Comparison of ENCODE assay signal across 27 cellular contexts in the genomic region with DNA sequence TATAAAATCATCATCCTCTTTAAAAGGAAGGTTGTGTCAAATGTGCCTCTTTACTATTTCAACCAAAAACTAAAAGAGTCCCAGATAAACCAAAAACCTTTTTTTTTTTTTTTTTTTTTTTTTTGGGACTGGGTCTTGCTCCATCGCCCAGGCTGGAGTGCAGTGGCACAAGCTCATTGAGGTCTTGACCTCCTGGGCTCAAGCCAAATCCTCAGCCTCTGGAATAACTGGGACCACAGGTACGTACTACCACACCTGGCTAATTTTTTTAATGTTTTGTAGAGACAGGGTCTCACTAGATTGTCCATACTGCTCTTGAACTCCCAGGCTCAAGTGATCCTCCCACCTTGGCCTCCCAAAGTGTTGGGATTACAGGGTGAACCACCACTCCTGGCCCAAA. TPM values are rescaled to one million over a fixed set of nuclear protein-coding genes. Genes with fewer than 3 reads are reported as not detected.
A peak's percentile ranks its signal among the peaks of the same experiment; 100 is the strongest.
DNase-seq lines count a peak whose midpoint lies in the region; ATAC-seq, FAIRE-seq and TF ChIP-seq lines count a peak whose summit lies in the region.
"Had no signal": no experiment of that assay in that cellular context is flagged by ENCODE, and none has a peak within 500 bp of the region (broad histone marks: within the 10 kb centered on the region; RNA-seq: fewer than 3 reads in every experiment).

No MANE protein-coding gene starts in this region.

- H3K9ac ChIP-seq in HepG2 (ENCODE audit: insufficient read depth, low read depth, low read length), result no peak overlapping the region

- FAIRE-seq in HepG2 (lab: Jason Lieb, UNC), result no peak
- FAIRE-seq: colon, G401.6, kidney had no signal

- H3K4me1 ChIP-seq in left ventricle myocardium inferior (peaks cover 78% of the 10 kb centered on the region), neutrophil (ENCODE audit: control insufficient read depth in 1 of 2, insufficient read depth in 1 of 2, low read depth in 1 of 2, low read length in 1 of 2) (peaks cover 0 to 13% of the 10 kb centered on the region in 2 experiments), tibial artery (peaks cover 0 to 50% (median 15%) of the 10 kb centered on the region in 4 donors), HepG2 (ENCODE audit: insufficient read depth, low read length) (no peaks in the 10 kb centered on the region)

- TF ChIP-seq EP300 in HepG2 (IDR thresholded peaks at IDR 0.05; ENCODE audit: low read depth in 2 of 2, low read length in 2 of 2), result no peak
- no peak for TF ChIP-seq EP300 in HepG2 (CRISPR knock-in tag; IDR thresholded peaks at IDR 0.05; ENCODE audit: borderline replicate concordance)

- no peak overlapping the region for H2AFZ ChIP-seq in HepG2 (ENCODE audit: low read length)
- H2AFZ ChIP-seq: GM23338, PC-9 had no signal

- TF ChIP-seq RAD21 in HepG2 (CRISPR knock-in tag; IDR thresholded peaks at IDR 0.05), result no peak

- no peaks in the 10 kb centered on the region for H3K9me3 Mint-ChIP-seq in dendritic cell treated with granulocyte-macrophage colony-stimulating factor and Interleukin-4, amounts not matched to agents 40 ng/mL and 50 ng/mL, for 4 days
- H3K9me3 Mint-ChIP-seq: activated CD4-positive, alpha-beta memory T cell treated with anti-CD3 and anti-CD28 coated beads for 36 hours; GM23338; stimulated activated naive CD8-positive, alpha-beta T cell treated with anti-CD3 and anti-CD28 coated beads, Interleukin-15, amount 100 ng/mL, for 72 hours had no signal

- no peaks in the 10 kb centered on the region for H3K79me2 ChIP-seq in HepG2 (ENCODE audit: insufficient read depth, low read length)

- H3K27me3 Mint-ChIP-seq in dendritic cell treated with granulocyte-macrophage colony-stimulating factor and Interleukin-4, amounts not matched to agents 40 ng/mL and 50 ng/mL, for 4 days, result no peaks in the 10 kb centered on the region
- H3K27me3 Mint-ChIP-seq: activated CD4-positive, alpha-beta memory T cell treated with anti-CD3 and anti-CD28 coated beads for 36 hours; stimulated activated naive CD8-positive, alpha-beta T cell treated with anti-CD3 and anti-CD28 coated beads, Interleukin-15, amount 100 ng/mL, for 72 hours had no signal

- H3K4me3 ChIP-seq in left ventricle myocardium inferior, result no peak overlapping the region
- H3K4me3 ChIP-seq in neutrophil (ENCODE audit: low read depth in 1 of 2, low read length in 1 of 2), result no peak overlapping the region
- H3K4me3 ChIP-seq in tibial artery, result no peak overlapping the region
- H3K4me3 ChIP-seq in HepG2 (replicated peaks in 1 of 3; ENCODE audit: insufficient read depth in 1 of 3, low read depth in 2 of 3, low read length in 3 of 3), result no peak overlapping the region
- H3K4me3 ChIP-seq: body of pancreas, GM23338, PC-9, transverse colon had no signal

- in situ Hi-C loops in HepG2 (cut with HindIII; ENCODE audit: extremely low pct_ligation_motif_present, low pct_unique_long_range_greater_than_20kb), result no loop called here

- TF ChIP-seq POLR2A in HepG2 (IDR thresholded peaks at IDR 0.05; ENCODE audit: insufficient read depth in 1 of 2, low read depth in 2 of 2, low read length in 2 of 2), result no peak

- H3K9me3 ChIP-seq in left ventricle myocardium inferior (replicated peaks), result no peaks in the 10 kb centered on the region
- H3K9me3 ChIP-seq in neutrophil, result no peaks in the 10 kb centered on the region
- no peaks in the 10 kb centered on the region for H3K9me3 ChIP-seq in tibial artery
- no peaks in the 10 kb centered on the region for H3K9me3 ChIP-seq in HepG2 (ENCODE audit: low read length)
- H3K9me3 ChIP-seq: body of pancreas, transverse colon had no signal

- H3K27ac ChIP-seq in left ventricle myocardium inferior (replicated peaks) (peak overlapping the region; percentile 23), neutrophil (peak overlapping the region; percentile 0), tibial artery (peak overlapping the region; percentile 8 to 56), HepG2 (ENCODE audit: extremely low read length, insufficient read depth, low read length) (no peak overlapping the region)
- H3K27ac ChIP-seq: body of pancreas, PC-9 had no signal

- BruUV-seq in HepG2 (replicated peaks; lab: Mats Ljungman, UMichigan), result no TSS peak

- H3K4me2 ChIP-seq in HepG2 (ENCODE audit: low read depth, low read length), result no peak overlapping the region
- H3K4me2 ChIP-seq: GM23338, PC-9 had no signal

- peaks cover 68% of the 10 kb centered on the region for H3K36me3 ChIP-seq in left ventricle myocardium inferior
- peaks cover 75% of the 10 kb centered on the region for H3K36me3 ChIP-seq in neutrophil
- peaks cover 52 to 62% (median 56%) of the 10 kb centered on the region in 3 donors for H3K36me3 ChIP-seq in tibial artery
- H3K36me3 ChIP-seq in HepG2 (replicated peaks in 1 of 2; ENCODE audit: control insufficient read depth in 1 of 2, insufficient read depth in 2 of 2, low read length in 2 of 2), result peaks cover 32 to 74% of the 10 kb centered on the region in 2 experiments

- H4K20me1 ChIP-seq in HepG2 (ENCODE audit: insufficient read depth, low read length), result no peaks in the 10 kb centered on the region

- peaks cover 98% of the 10 kb centered on the region for H3K36me3 Mint-ChIP-seq in dendritic cell treated with granulocyte-macrophage colony-stimulating factor and Interleukin-4, amounts not matched to agents 40 ng/mL and 50 ng/mL, for 4 days (ENCODE audit: low read depth)

- POLR2A ChIA-PET in HepG2 (lab: Yijun Ruan, JAX), result no interaction called here

- H3K4me1 Mint-ChIP-seq in dendritic cell treated with granulocyte-macrophage colony-stimulating factor and Interleukin-4, amounts not matched to agents 40 ng/mL and 50 ng/mL, for 4 days (ENCODE audit: low read depth), result peaks cover 53% of the 10 kb centered on the region

- no peak for ATAC-seq in left ventricle myocardium superior
- ATAC-seq in HepG2, result no peak
- ATAC-seq in GM21515 (IDR thresholded peaks at IDR 0.05; ENCODE audit: unreplicated experiment), result no peak
- ATAC-seq in HG02678 (IDR thresholded peaks at IDR 0.05; ENCODE audit: unreplicated experiment), result no peak
- ATAC-seq: body of pancreas; GM23338; stimulated activated naive CD8-positive, alpha-beta T cell treated with anti-CD3 and anti-CD28 coated beads, Interleukin-15, amount 100 ng/mL, for 72 hours had no signal

- intact Hi-C loops in left ventricle myocardium inferior (cut with micrococcal nuclease), result no loop called here
- intact Hi-C loops in left ventricle myocardium superior (cut with micrococcal nuclease), result no loop called here
- intact Hi-C loops in dendritic cell treated with granulocyte-macrophage colony-stimulating factor and Interleukin-4, amounts not matched to agents 40 ng/mL and 50 ng/mL, for 4 days (cut with micrococcal nuclease), result no loop called here
- intact Hi-C loops in tibial artery (cut with DNase I; ENCODE audit: low total_unique reads), result no loop called here
- intact Hi-C loops in HepG2 (cut with micrococcal nuclease; ENCODE audit: unreplicated experiment), result no loop called here

- no peaks in the 10 kb centered on the region for H3K27me3 ChIP-seq in left ventricle myocardium inferior (ENCODE audit: low read depth)
- H3K27me3 ChIP-seq in neutrophil, result no peaks in the 10 kb centered on the region
- H3K27me3 ChIP-seq in tibial artery, result no peaks in the 10 kb centered on the region
- no peaks in the 10 kb centered on the region for H3K27me3 ChIP-seq in HepG2 (ENCODE audit: control insufficient read depth in 1 of 2, insufficient read depth in 2 of 2, low read length in 2 of 2)
- H3K27me3 ChIP-seq: body of pancreas, transverse colon had no signal

- H3K27ac Mint-ChIP-seq in dendritic cell treated with granulocyte-macrophage colony-stimulating factor and Interleukin-4, amounts not matched to agents 40 ng/mL and 50 ng/mL, for 4 days, result peak overlapping the region; percentile 69
- H3K27ac Mint-ChIP-seq: GM23338; stimulated activated naive CD8-positive, alpha-beta T cell treated with anti-CD3 and anti-CD28 coated beads, Interleukin-15, amount 100 ng/mL, for 72 hours had no signal

- no peak overlapping the region for H3K4me3 Mint-ChIP-seq in dendritic cell treated with granulocyte-macrophage colony-stimulating factor and Interleukin-4, amounts not matched to agents 40 ng/mL and 50 ng/mL, for 4 days
- H3K4me3 Mint-ChIP-seq: activated CD4-positive, alpha-beta memory T cell treated with anti-CD3 and anti-CD28 coated beads for 36 hours; GM23338; stimulated activated naive CD8-positive, alpha-beta T cell treated with anti-CD3 and anti-CD28 coated beads, Interleukin-15, amount 100 ng/mL, for 72 hours had no signal

- 97% methylated on average over 2 of the region's 2 CpGs for WGBS in HepG2 (ENCODE audit: low lambda C conversion rate)

- CTCF ChIA-PET in HepG2 (lab: Yijun Ruan, JAX; ENCODE audit: low intra/inter-chr PET ratio, low total read pairs), result no interaction called here

- no peak for DNase-seq in left ventricle myocardium inferior
- DNase-seq in left ventricle myocardium superior, result no peak
- DNase-seq in tibial artery, result no peak
- no peak for DNase-seq in HepG2 (ENCODE audit: low spot score)
- DNase-seq: 8988T; activated CD4-positive, alpha-beta memory T cell treated with anti-CD3 and anti-CD28 coated beads for 36 hours; activated gamma-delta T cell; body of pancreas; DMS53; kidney; NCI-H1436 treated with DMSO at 0.1 percent for 48 hours; NCI-H2107; NCI-H446; PC-9; SHP77; stimulated activated CD4-positive, alpha-beta T cell treated with anti-CD3 and anti-CD28 coated beads, Interleukin-4, amount 100 ng/mL, for 24 hours; stimulated activated naive CD8-positive, alpha-beta T cell treated with anti-CD3 and anti-CD28 coated beads, Interleukin-15, amount 100 ng/mL, for 72 hours; transverse colon had no signal

- TF ChIP-seq CTCF in left ventricle myocardium inferior (IDR thresholded peaks at IDR 0.05; ENCODE audit: borderline replicate concordance) (no peak), neutrophil (IDR thresholded peaks at IDR 0.05) (no peak), tibial artery (IDR thresholded peaks at IDR 0.05) (no peak), HepG2 (CRISPR knock-in tag; IDR thresholded peaks at IDR 0.05) (no peak)

RNA-seq across cellular contexts. Expression of gene SELPLG, which starts 16.4 kb away (rescaled TPM):
- total RNA-seq in left ventricle myocardium inferior (3.4 TPM), left ventricle myocardium superior (4.1 TPM), HepG2 (2016; rRNA removed; fragmentation: Illumina TruSeq; extraction: Trizol) (not detected in 2 replicates)
- not detected in 2 replicates for total RNA-seq in HepG2 (2016; cell fraction: cytosol; rRNA removed; fragmentation: Illumina TruSeq; extraction: Trizol; ENCODE audit: low read depth)
- total RNA-seq in HepG2 (2016; cell fraction: insoluble cytoplasmic fraction; rRNA removed; fragmentation: Illumina TruSeq; extraction: Trizol), result not detected in 2 replicates
- total RNA-seq in HepG2 (2016; cell fraction: membrane; rRNA removed; fragmentation: Illumina TruSeq; extraction: Trizol), result not detected in 2 replicates
- total RNA-seq in HepG2 (2016; cell fraction: nucleus; rRNA removed; fragmentation: Illumina TruSeq; extraction: Trizol), result not detected in 2 replicates
- polyA plus RNA-seq in HepG2 (2011; rRNA removed), result 0.07 and 0.12 TPM in 2 replicates
- 0.07 and 0.08 TPM in 2 replicates for polyA plus RNA-seq in HepG2 (2011; cell fraction: cytosol; rRNA removed)
- 0.14 and 0.16 TPM in 2 replicates for polyA plus RNA-seq in HepG2 (2011; cell fraction: nucleus; rRNA removed)
- not detected in 2 replicates for polyA plus RNA-seq in HepG2 (2012)
- not detected in 2 replicates for polyA plus RNA-seq in HepG2 (2016; cell fraction: cytosol; fragmentation: Illumina TruSeq; extraction: Trizol; ENCODE audit: low read depth)
- polyA plus RNA-seq in HepG2 (2016; cell fraction: insoluble cytoplasmic fraction; fragmentation: Illumina TruSeq; extraction: Trizol; ENCODE audit: low read depth), result 0.10 TPM in 1 of 2 replicates, not detected in the other
- not detected in 2 replicates for polyA plus RNA-seq in HepG2 (2016; cell fraction: membrane; fragmentation: Illumina TruSeq; extraction: Trizol; ENCODE audit: low read depth)
- not detected in 2 replicates for polyA plus RNA-seq in HepG2 (2016; cell fraction: nucleus; fragmentation: Illumina TruSeq; extraction: Trizol; ENCODE audit: insufficient read depth, low read depth)
- 0.26 and 2.7 TPM in 2 replicates for polyA minus RNA-seq in HepG2 (2011; rRNA and poly(A)+ RNA removed; ENCODE audit: low replicate concordance)
- polyA minus RNA-seq in HepG2 (2011; cell fraction: cytosol; rRNA and poly(A)+ RNA removed), result not detected in 2 replicates
- not detected in 2 replicates for polyA minus RNA-seq in HepG2 (2011; cell fraction: nucleus; rRNA and poly(A)+ RNA removed)

RNA-seq across cellular contexts. Expression of gene TMEM119, which starts 52.2 kb away (rescaled TPM):
- total RNA-seq in left ventricle myocardium inferior, result 1.3 TPM
- total RNA-seq in left ventricle myocardium superior, result 1.4 TPM
- not detected in 2 replicates for total RNA-seq in HepG2 (2016; rRNA removed; fragmentation: Illumina TruSeq; extraction: Trizol)
- not detected in 2 replicates for total RNA-seq in HepG2 (2016; cell fraction: cytosol; rRNA removed; fragmentation: Illumina TruSeq; extraction: Trizol; ENCODE audit: low read depth)
- total RNA-seq in HepG2 (2016; cell fraction: insoluble cytoplasmic fraction; rRNA removed; fragmentation: Illumina TruSeq; extraction: Trizol), result not detected in 2 replicates
- not detected in 2 replicates for total RNA-seq in HepG2 (2016; cell fraction: membrane; rRNA removed; fragmentation: Illumina TruSeq; extraction: Trizol)
- total RNA-seq in HepG2 (2016; cell fraction: nucleus; rRNA removed; fragmentation: Illumina TruSeq; extraction: Trizol), result not detected in 2 replicates
- not detected in 2 replicates for polyA plus RNA-seq in HepG2 (2011; rRNA removed)
- polyA plus RNA-seq in HepG2 (2011; cell fraction: cytosol; rRNA removed), result not detected in 2 replicates
- not detected in 2 replicates for polyA plus RNA-seq in HepG2 (2011; cell fraction: nucleus; rRNA removed)
- not detected in 2 replicates for polyA plus RNA-seq in HepG2 (2012)
- polyA plus RNA-seq in HepG2 (2016; cell fraction: cytosol; fragmentation: Illumina TruSeq; extraction: Trizol; ENCODE audit: low read depth), result not detected in 2 replicates
- polyA plus RNA-seq in HepG2 (2016; cell fraction: insoluble cytoplasmic fraction; fragmentation: Illumina TruSeq; extraction: Trizol; ENCODE audit: low read depth), result not detected in 2 replicates
- polyA plus RNA-seq in HepG2 (2016; cell fraction: membrane; fragmentation: Illumina TruSeq; extraction: Trizol; ENCODE audit: low read depth), result not detected in 2 replicates
- not detected in 2 replicates for polyA plus RNA-seq in HepG2 (2016; cell fraction: nucleus; fragmentation: Illumina TruSeq; extraction: Trizol; ENCODE audit: insufficient read depth, low read depth)
- polyA minus RNA-seq in HepG2 (2011; rRNA and poly(A)+ RNA removed; ENCODE audit: low replicate concordance), result not detected in 2 replicates
- polyA minus RNA-seq in HepG2 (2011; cell fraction: cytosol; rRNA and poly(A)+ RNA removed), result not detected in 2 replicates
- polyA minus RNA-seq in HepG2 (2011; cell fraction: nucleus; rRNA and poly(A)+ RNA removed), result not detected in 2 replicates
- total RNA-seq: glomerular endothelial cell, lung microvascular endothelial cell, PC-9 had no signal
